In genomic region chr6:136920858-136921520, GRCh38 we compare ENCODE assay signal across 8 cellular contexts. TPM values are rescaled to one million over a fixed set of nuclear protein-coding genes. Genes with fewer than 3 reads are reported as not detected.
DNase-seq lines count a peak whose midpoint lies in the region; ATAC-seq lines count a peak whose summit lies in the region.

No MANE protein-coding gene starts in this region.

- peaks cover 16% of the 10 kb centered on the region for H3K4me1 ChIP-seq in HUES6 (ENCODE audit: control insufficient read depth, insufficient read depth, low read length)
- no peaks in the 10 kb centered on the region; the same call in 1 of the 2 replicates for H3K4me1 ChIP-seq in iPS-20b (ENCODE audit: insufficient read depth, low read length)

- H3K36me3 Mint-ChIP-seq in activated naive CD8-positive, alpha-beta T cell treated with anti-CD3 and anti-CD28 coated beads for 36 hours = no peaks in the 10 kb centered on the region
- H3K36me3 Mint-ChIP-seq in stimulated activated effector memory CD8-positive, alpha-beta T cell treated with anti-CD3 and anti-CD28 coated beads, Interleukin-12 subunit alpha, Interleukin-12 subunit beta, amount 100 ng/mL, for 72 hours = peaks cover 6% of the 10 kb centered on the region

- peaks cover 1% of the 10 kb centered on the region for H3K9me3 Mint-ChIP-seq in activated naive CD8-positive, alpha-beta T cell treated with anti-CD3 and anti-CD28 coated beads for 36 hours
- H3K9me3 Mint-ChIP-seq in stimulated activated effector memory CD8-positive, alpha-beta T cell treated with anti-CD3 and anti-CD28 coated beads, Interleukin-12 subunit alpha, Interleukin-12 subunit beta, amount 100 ng/mL, for 72 hours = no peaks in the 10 kb centered on the region

- H3K36me3 ChIP-seq in HUES6 (ENCODE audit: control insufficient read depth, insufficient read depth, low read length) (no peaks in the 10 kb centered on the region), iPS-20b (ENCODE audit: insufficient read depth, low read depth, low read length) (no peaks in the 10 kb centered on the region)

- peaks cover 69% of the 10 kb centered on the region for H3K27me3 Mint-ChIP-seq in activated naive CD8-positive, alpha-beta T cell treated with anti-CD3 and anti-CD28 coated beads for 36 hours

- H3K9ac ChIP-seq in HUES6 (ENCODE audit: low read length) (peak overlapping the region; percentile 62), iPS-20b (ENCODE audit: low read depth, low read length) (no peak overlapping the region)

- H3K4me3 ChIP-seq in HUES6 (ENCODE audit: low read depth, low read length) (peak overlapping the region; percentile 64), iPS-20b (ENCODE audit: low read length) (peak overlapping the region; percentile 66)

- H3K4me1 Mint-ChIP-seq in activated naive CD8-positive, alpha-beta T cell treated with anti-CD3 and anti-CD28 coated beads for 36 hours = peaks cover 21% of the 10 kb centered on the region
- H3K4me1 Mint-ChIP-seq in stimulated activated effector memory CD8-positive, alpha-beta T cell treated with anti-CD3 and anti-CD28 coated beads, Interleukin-12 subunit alpha, Interleukin-12 subunit beta, amount 100 ng/mL, for 72 hours = peaks cover 39% of the 10 kb centered on the region

- H3K9me3 ChIP-seq in HUES6 (ENCODE audit: control insufficient read depth, insufficient read depth, low read depth, low read length) (no peaks in the 10 kb centered on the region), iPS-20b (ENCODE audit: insufficient read depth, low read depth, low read length) (no peaks in the 10 kb centered on the region)

- H3K27me3 ChIP-seq in HUES6 (ENCODE audit: control insufficient read depth, insufficient read depth, low read length) (peaks cover 67% of the 10 kb centered on the region), iPS-20b (ENCODE audit: insufficient read depth, low read length) (peaks cover 67% of the 10 kb centered on the region)

- peak overlapping the region; percentile 76 for H3K4me3 Mint-ChIP-seq in activated naive CD8-positive, alpha-beta T cell treated with anti-CD3 and anti-CD28 coated beads for 36 hours
- H3K4me3 Mint-ChIP-seq in stimulated activated effector memory CD8-positive, alpha-beta T cell treated with anti-CD3 and anti-CD28 coated beads, Interleukin-12 subunit alpha, Interleukin-12 subunit beta, amount 100 ng/mL, for 72 hours = peak overlapping the region; percentile 76

- no peak overlapping the region for H3K27ac ChIP-seq in HUES6 (ENCODE audit: low read depth, low read length)
- H3K27ac ChIP-seq in iPS-20b (ENCODE audit: low read length) = no peak overlapping the region

- DNase-seq in EH (ENCODE audit: low read depth) = peak; percentile 3
- DNase-seq in activated naive CD8-positive, alpha-beta T cell treated with anti-CD3 and anti-CD28 coated beads for 36 hours = peak; percentile 22
- DNase-seq in stimulated activated effector memory CD8-positive, alpha-beta T cell treated with anti-CD3 and anti-CD28 coated beads, Interleukin-12 subunit alpha, Interleukin-12 subunit beta, amount 100 ng/mL, for 72 hours (ENCODE audit: low spot score in 2 of 2) = no peak
- DNase-seq in cerebellum (ENCODE audit: low spot score) = no peak
- DNase-seq in SW 1271 (lab: John Stamatoyannopoulos, UW) = no peak

- no peak overlapping the region for H3K27ac Mint-ChIP-seq in activated naive CD8-positive, alpha-beta T cell treated with anti-CD3 and anti-CD28 coated beads for 36 hours
- H3K27ac Mint-ChIP-seq in stimulated activated effector memory CD8-positive, alpha-beta T cell treated with anti-CD3 and anti-CD28 coated beads, Interleukin-12 subunit alpha, Interleukin-12 subunit beta, amount 100 ng/mL, for 72 hours = no peak overlapping the region

- ATAC-seq in stimulated activated effector memory CD8-positive, alpha-beta T cell treated with anti-CD3 and anti-CD28 coated beads, Interleukin-12 subunit alpha, Interleukin-12 subunit beta, amount 100 ng/mL, for 72 hours = peak; percentile 35
- ATAC-seq in HG03196 (IDR thresholded peaks at IDR 0.05; ENCODE audit: unreplicated experiment) = no peak

RNA-seq across cellular contexts. Expression of gene SLC35D3, which starts 1.1 kb away (rescaled TPM):
- total RNA-seq in activated naive CD8-positive, alpha-beta T cell treated with anti-CD3 and anti-CD28 coated beads for 36 hours = not detected
- total RNA-seq in cerebellum = 0.36 TPM

Comparison
In these comparisons a context has a peak if more than half of its experiments do, and no peak if none do; other contexts are left out.
1. DNase-seq: peak in EH (single experiment) and activated naive CD8-positive, alpha-beta T cell treated with anti-CD3 and anti-CD28 coated beads for 36 hours (single experiment); none in stimulated activated effector memory CD8-positive, alpha-beta T cell treated with anti-CD3 and anti-CD28 coated beads, Interleukin-12 subunit alpha, Interleukin-12 subunit beta, amount 100 ng/mL, for 72 hours (0 of 2), cerebellum (single experiment) and SW 1271 (0 of 2).